ENCODE assay signal across 1 cellular context in the genomic region with DNA sequence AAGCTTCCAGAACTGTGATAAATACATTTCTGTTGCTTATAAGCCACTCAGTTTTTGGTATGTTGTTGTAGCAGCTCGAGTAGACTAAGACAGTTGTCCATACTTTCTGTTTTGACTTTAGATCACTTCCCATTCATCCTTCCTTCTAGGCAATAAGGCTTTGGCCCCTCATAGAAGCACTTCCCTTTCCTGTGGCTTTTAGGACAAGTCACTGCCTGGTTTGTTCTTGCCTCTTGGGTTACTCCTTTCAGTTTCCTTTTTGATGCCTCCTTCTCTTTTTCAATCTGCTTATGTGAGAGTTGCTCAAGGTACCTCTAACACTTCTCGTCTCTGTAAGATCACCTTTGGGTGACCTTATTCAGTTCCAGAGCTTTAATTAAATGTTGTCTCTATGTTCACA.
TF ChIP-seq lines count a peak whose summit lies in the region.

No MANE protein-coding gene starts in this region.

TF ChIP-seq in GM12878, 131 proteins besides CTCF, POLR2A, EP300 and RAD21 (continued from another document):
- TF ChIP-seq, protein P1, sequence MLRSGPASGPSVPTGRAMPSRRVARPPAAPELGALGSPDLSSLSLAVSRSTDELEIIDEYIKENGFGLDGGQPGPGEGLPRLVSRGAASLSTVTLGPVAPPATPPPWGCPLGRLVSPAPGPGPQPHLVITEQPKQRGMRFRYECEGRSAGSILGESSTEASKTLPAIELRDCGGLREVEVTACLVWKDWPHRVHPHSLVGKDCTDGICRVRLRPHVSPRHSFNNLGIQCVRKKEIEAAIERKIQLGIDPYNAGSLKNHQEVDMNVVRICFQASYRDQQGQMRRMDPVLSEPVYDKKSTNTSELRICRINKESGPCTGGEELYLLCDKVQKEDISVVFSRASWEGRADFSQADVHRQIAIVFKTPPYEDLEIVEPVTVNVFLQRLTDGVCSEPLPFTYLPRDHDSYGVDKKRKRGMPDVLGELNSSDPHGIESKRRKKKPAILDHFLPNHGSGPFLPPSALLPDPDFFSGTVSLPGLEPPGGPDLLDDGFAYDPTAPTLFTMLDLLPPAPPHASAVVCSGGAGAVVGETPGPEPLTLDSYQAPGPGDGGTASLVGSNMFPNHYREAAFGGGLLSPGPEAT (IDR thresholded peaks at IDR 0.05; ENCODE audit: low read depth), result no peak
- TF ChIP-seq, protein P2, sequence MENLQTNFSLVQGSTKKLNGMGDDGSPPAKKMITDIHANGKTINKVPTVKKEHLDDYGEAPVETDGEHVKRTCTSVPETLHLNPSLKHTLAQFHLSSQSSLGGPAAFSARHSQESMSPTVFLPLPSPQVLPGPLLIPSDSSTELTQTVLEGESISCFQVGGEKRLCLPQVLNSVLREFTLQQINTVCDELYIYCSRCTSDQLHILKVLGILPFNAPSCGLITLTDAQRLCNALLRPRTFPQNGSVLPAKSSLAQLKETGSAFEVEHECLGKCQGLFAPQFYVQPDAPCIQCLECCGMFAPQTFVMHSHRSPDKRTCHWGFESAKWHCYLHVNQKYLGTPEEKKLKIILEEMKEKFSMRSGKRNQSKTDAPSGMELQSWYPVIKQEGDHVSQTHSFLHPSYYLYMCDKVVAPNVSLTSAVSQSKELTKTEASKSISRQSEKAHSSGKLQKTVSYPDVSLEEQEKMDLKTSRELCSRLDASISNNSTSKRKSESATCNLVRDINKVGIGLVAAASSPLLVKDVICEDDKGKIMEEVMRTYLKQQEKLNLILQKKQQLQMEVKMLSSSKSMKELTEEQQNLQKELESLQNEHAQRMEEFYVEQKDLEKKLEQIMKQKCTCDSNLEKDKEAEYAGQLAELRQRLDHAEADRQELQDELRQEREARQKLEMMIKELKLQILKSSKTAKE (IDR thresholded peaks at IDR 0.05; ENCODE audit: low read depth, poor library complexity, severe bottlenecking), result no peak
- TF ChIP-seq SRF (IDR thresholded peaks at IDR 0.05; ENCODE audit: low read depth in 2 of 2, low read length in 2 of 2) (no peak), SMAD5 (IDR thresholded peaks at IDR 0.05; ENCODE audit: low read depth) (no peak), CBX5 (IDR thresholded peaks at IDR 0.05; ENCODE audit: low read depth) (no peak), IKZF2 (IDR thresholded peaks at IDR 0.05) (peak; percentile 38 to 60; a peak in 3 of 4 replicates)
